ENCODE assay signal across 10 cellular contexts in the genomic region with DNA sequence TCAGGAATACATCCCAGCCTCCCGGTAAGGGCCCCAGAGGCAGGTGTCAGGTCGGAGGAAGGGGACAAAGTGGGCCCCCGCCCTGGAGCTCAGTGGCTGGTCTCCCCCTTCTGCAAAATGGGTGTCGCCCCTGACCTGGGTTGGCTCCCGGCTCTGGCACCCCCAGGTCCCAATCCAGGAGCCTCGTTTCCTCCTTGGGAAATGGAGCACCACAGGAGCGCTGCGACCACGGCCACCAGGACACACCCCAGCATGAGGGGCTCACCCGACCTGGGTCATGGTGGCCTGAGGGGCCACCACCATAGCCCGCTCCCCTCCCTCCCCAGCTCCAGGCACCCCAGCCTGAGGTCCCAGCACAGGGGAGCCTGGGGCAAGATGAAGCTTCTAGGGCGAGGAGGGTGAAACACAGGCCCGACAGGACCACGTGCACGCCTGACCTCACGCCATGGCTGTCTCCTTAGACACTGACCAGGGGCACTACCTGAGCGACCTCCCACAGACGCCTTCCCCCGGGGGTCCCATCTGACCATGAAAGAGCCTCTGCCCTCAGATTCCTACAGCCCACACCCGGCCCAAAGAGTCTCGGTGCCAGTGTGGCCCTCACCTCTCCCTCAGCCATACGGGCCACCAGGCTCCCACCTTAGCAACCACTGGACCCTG. TPM values are rescaled to one million over a fixed set of nuclear protein-coding genes. Genes with fewer than 3 reads are reported as not detected.
DNase-seq lines count a peak whose midpoint lies in the region; ATAC-seq and TF ChIP-seq lines count a peak whose summit lies in the region.
"Had no signal": no experiment of that assay in that cellular context is flagged by ENCODE, and none has a peak within 500 bp of the region (broad histone marks: within the 10 kb centered on the region; RNA-seq: fewer than 3 reads in every experiment).

No MANE protein-coding gene starts in this region.

- WGBS in endodermal cell (ENCODE audit: insufficient coverage in 1 of 2, insufficient read length in 1 of 2), 2 experiments = 92 to 95% methylated on average over 12 to 22 of the region's 22 CpGs
- 91% methylated on average over 21 of the region's 22 CpGs; no CpG with 5 or more reads in 1 of the 2 donors for WGBS in transverse colon (ENCODE audit: low coverage in 1 of 2), 2 donors

- no peaks in the 10 kb centered on the region for H3K9me3 ChIP-seq in RWPE2 (ENCODE audit: severe bottlenecking)
- no peaks in the 10 kb centered on the region for H3K9me3 ChIP-seq in endodermal cell (ENCODE audit: control insufficient read depth, low read length)
- H3K9me3 ChIP-seq in transverse colon = no peaks in the 10 kb centered on the region

- H3K4me1 Mint-ChIP-seq in endodermal cell (peaks cover 3% of the 10 kb centered on the region), nephron progenitor cell (peaks cover 43% of the 10 kb centered on the region)
- no peaks in the 10 kb centered on the region for H3K4me1 Mint-ChIP-seq in activated CD4-positive, alpha-beta memory T cell treated with anti-CD3 and anti-CD28 coated beads for 36 hours (ENCODE audit: low read depth)

- H3K36me3 ChIP-seq in RWPE2 (ENCODE audit: low read depth) (peaks cover 66% of the 10 kb centered on the region), endodermal cell (ENCODE audit: control insufficient read depth, insufficient read depth, low read length) (peaks cover 11% of the 10 kb centered on the region), transverse colon (peaks cover 0 to 8% (median 0%) of the 10 kb centered on the region in 4 donors)

- peak overlapping the region; percentile 34 for H3K27ac ChIP-seq in RWPE2 (ENCODE audit: poor library complexity, severe bottlenecking)
- peak overlapping the region; percentile 81 for H3K27ac ChIP-seq in endodermal cell (ENCODE audit: low read depth, low read length)
- H3K27ac ChIP-seq in transverse colon = peak overlapping the region; percentile 59 to 87 (median 72)

- H3K27me3 ChIP-seq in RWPE2 (ENCODE audit: insufficient read depth, poor library complexity, severe bottlenecking) = no peaks in the 10 kb centered on the region
- no peaks in the 10 kb centered on the region for H3K27me3 ChIP-seq in endodermal cell (ENCODE audit: control insufficient read depth, insufficient read depth, low read length, poor library complexity, severe bottlenecking)
- H3K27me3 ChIP-seq in transverse colon = no peaks in the 10 kb centered on the region

- H3K27me3 Mint-ChIP-seq in endodermal cell (ENCODE audit: insufficient read depth) (no peaks in the 10 kb centered on the region), nephron progenitor cell (ENCODE audit: low read depth, poor library complexity) (no peaks in the 10 kb centered on the region)
- H3K27me3 Mint-ChIP-seq in activated CD4-positive, alpha-beta memory T cell treated with anti-CD3 and anti-CD28 coated beads for 36 hours = no peaks in the 10 kb centered on the region
- H3K27me3 Mint-ChIP-seq: activated CD4-positive, alpha-beta T cell treated with anti-CD3 and anti-CD28 coated beads, Interleukin-2, amount 10 ng/mL, durations not matched to agents 24 days and 14 days had no signal

- peaks cover 20% of the 10 kb centered on the region for H3K4me1 ChIP-seq in RWPE2 (ENCODE audit: insufficient read depth, poor library complexity, severe bottlenecking)
- H3K4me1 ChIP-seq in endodermal cell (ENCODE audit: control insufficient read depth, insufficient read depth, low read length) = no peaks in the 10 kb centered on the region
- peaks cover 25 to 33% (median 29%) of the 10 kb centered on the region in 4 donors for H3K4me1 ChIP-seq in transverse colon

- no peak overlapping the region for H3K9ac ChIP-seq in endodermal cell (ENCODE audit: extremely low read depth, low read length, poor library complexity, severe bottlenecking)

- H3K36me3 Mint-ChIP-seq in endodermal cell (ENCODE audit: low read depth) (peaks cover 51% of the 10 kb centered on the region), nephron progenitor cell (ENCODE audit: low read depth) (peaks cover 33% of the 10 kb centered on the region)
- no peaks in the 10 kb centered on the region for H3K36me3 Mint-ChIP-seq in activated CD4-positive, alpha-beta memory T cell treated with anti-CD3 and anti-CD28 coated beads for 36 hours

- H3K4me3 ChIP-seq in RWPE2 (ENCODE audit: severe bottlenecking) (no peak overlapping the region), endodermal cell (ENCODE audit: low read length) (no peak overlapping the region), transverse colon (no peak overlapping the region)

- POLR2A ChIA-PET in activated CD4-positive, alpha-beta memory T cell treated with anti-CD3 and anti-CD28 coated beads for 36 hours (lab: Charles Lee) = no interaction called here
- POLR2A ChIA-PET in GM10248 (lab: Yijun Ruan, JAX) = no interaction called here

- DNase-seq in RWPE2 (ENCODE audit: low spot score) (no peak), endodermal cell (no peak), nephron progenitor cell (no peak), transverse colon (no peak), GM10248 (ENCODE audit: extremely low spot score) (no peak)
- DNase-seq in activated CD4-positive, alpha-beta memory T cell treated with anti-CD3 and anti-CD28 coated beads for 36 hours = no peak
- DNase-seq: activated CD4-positive, alpha-beta T cell treated with anti-CD3 and anti-CD28 coated beads, Interleukin-2, amount 10 ng/mL, durations not matched to agents 24 days and 14 days; MV-4-11 had no signal

- H3K27ac Mint-ChIP-seq in endodermal cell (peak overlapping the region; percentile 91), nephron progenitor cell (peak overlapping the region; percentile 93)
- H3K27ac Mint-ChIP-seq in activated CD4-positive, alpha-beta memory T cell treated with anti-CD3 and anti-CD28 coated beads for 36 hours = no peak overlapping the region
- H3K27ac Mint-ChIP-seq: activated CD4-positive, alpha-beta T cell treated with anti-CD3 and anti-CD28 coated beads, Interleukin-2, amount 10 ng/mL, durations not matched to agents 24 days and 14 days; activated T-helper 2 cell treated with anti-CD3 and anti-CD28 coated beads, Interferon-gamma antibody, Interleukin-2, Interleukin-4, amounts not matched to agents 10 μg/mL and 5 μg/mL and 100 μg/mL, durations not matched to agents 14 hours and 24 hours and 36 hours had no signal

- in situ Hi-C loops in transverse colon (cut with MboI; ENCODE audit: low pct_ligation_motif_present in 1 of 4, low pct_unique_long_range_greater_than_20kb in 1 of 4, low sequenced_read_pairs in 3 of 4) = loop anchor here in 1 of 4 donors (10.0 kb wide), 1 partner anchor 145 kb away; no protein-coding TSS in a partner anchor

- CTCF ChIA-PET in activated CD4-positive, alpha-beta memory T cell treated with anti-CD3 and anti-CD28 coated beads for 36 hours (lab: Charles Lee) = interaction anchor here (0.9 kb wide), 1 partner anchor 146 kb away, joined by 4 read pairs; no protein-coding TSS in a partner anchor
- CTCF ChIA-PET in GM10248 (lab: Yijun Ruan, JAX) = interaction anchor here (0.7 to 1.0 kb wide), 2 partner anchors 146 to 148 kb away, joined by 3 read pairs; no protein-coding TSS in a partner anchor

- ATAC-seq in RWPE2 (ENCODE audit: low read depth) = no peak
- no peak for ATAC-seq in HG02798 (IDR thresholded peaks at IDR 0.05; ENCODE audit: poor library complexity, unreplicated experiment)

- H3K4me3 Mint-ChIP-seq in endodermal cell = no peak overlapping the region
- no peak overlapping the region for H3K4me3 Mint-ChIP-seq in nephron progenitor cell
- no peak overlapping the region for H3K4me3 Mint-ChIP-seq in activated CD4-positive, alpha-beta memory T cell treated with anti-CD3 and anti-CD28 coated beads for 36 hours
- H3K4me3 Mint-ChIP-seq: activated CD4-positive, alpha-beta T cell treated with anti-CD3 and anti-CD28 coated beads, Interleukin-2, amount 10 ng/mL, durations not matched to agents 24 days and 14 days had no signal

- TF ChIP-seq CTCF in RWPE2 (IDR thresholded peaks at IDR 0.05; ENCODE audit: poor library complexity, severe bottlenecking) (no peak), endodermal cell (conservative IDR thresholded peaks at IDR 0.05) (no peak), nephron progenitor cell (IDR thresholded peaks at IDR 0.05) (no peak), transverse colon (IDR thresholded peaks at IDR 0.05) (no peak), GM10248 (IDR thresholded peaks at IDR 0.05; ENCODE audit: control extremely low read depth, extremely low read depth, low read depth, missing control alignments) (no peak)

- intact Hi-C loops in transverse colon (cut with DNase I; ENCODE audit: low total_unique reads) = no loop called here
- intact Hi-C loops in activated CD4-positive, alpha-beta memory T cell treated with anti-CD3 and anti-CD28 coated beads for 36 hours (cut with micrococcal nuclease) = loop anchor here (10.0 kb wide), 2 partner anchors 225 to 525 kb away; a partner anchor contains a TSS

- no peak for TF ChIP-seq POLR2A in transverse colon (IDR thresholded peaks at IDR 0.05)

- H3K9me3 Mint-ChIP-seq in endodermal cell = no peaks in the 10 kb centered on the region
- no peaks in the 10 kb centered on the region for H3K9me3 Mint-ChIP-seq in nephron progenitor cell
- H3K9me3 Mint-ChIP-seq in activated CD4-positive, alpha-beta memory T cell treated with anti-CD3 and anti-CD28 coated beads for 36 hours = no peaks in the 10 kb centered on the region
- H3K9me3 Mint-ChIP-seq: activated CD4-positive, alpha-beta T cell treated with anti-CD3 and anti-CD28 coated beads, Interleukin-2, amount 10 ng/mL, durations not matched to agents 24 days and 14 days; activated T-helper 2 cell treated with anti-CD3 and anti-CD28 coated beads, Interferon-gamma antibody, Interleukin-2, Interleukin-4, amounts not matched to agents 10 μg/mL and 5 μg/mL and 100 μg/mL, durations not matched to agents 14 hours and 24 hours and 36 hours had no signal

- TF ChIP-seq EP300 in transverse colon (IDR thresholded peaks at IDR 0.05; ENCODE audit: low read depth) = no peak

RNA-seq across cellular contexts. Expression of a gene that starts 11.8 kb away (rescaled TPM):
- 10 to 100 TPM; 56.2 to 74.3 TPM for total RNA-seq in endodermal cell
- 38.6 TPM for polyA plus RNA-seq in endodermal cell (2013, experiment 1 of 2)
- polyA plus RNA-seq in endodermal cell (2013, experiment 2 of 2) = 33.2 TPM
- 100 to 1,000 TPM; 125 to 201 (median 154) TPM for total RNA-seq in transverse colon
- total RNA-seq in activated CD4-positive, alpha-beta memory T cell treated with anti-CD3 and anti-CD28 coated beads for 36 hours = 1 to 10 TPM in 1 of 2 experiments, under 1 TPM in 1; 0.78 to 1.1 TPM

RNA-seq across cellular contexts. Expression of a gene that starts 20.8 kb away (rescaled TPM):
- not detected for total RNA-seq in endodermal cell
- polyA plus RNA-seq in endodermal cell (2013, experiment 1 of 2) = not detected
- polyA plus RNA-seq in endodermal cell (2013, experiment 2 of 2) = not detected
- not detected for total RNA-seq in transverse colon
- not detected for total RNA-seq in activated CD4-positive, alpha-beta memory T cell treated with anti-CD3 and anti-CD28 coated beads for 36 hours
- total RNA-seq: activated CD4-positive, alpha-beta T cell treated with anti-CD3 and anti-CD28 coated beads, Interleukin-2, amount 10 ng/mL, durations not matched to agents 24 days and 14 days; activated T-helper 2 cell treated with anti-CD3 and anti-CD28 coated beads, Interferon-gamma antibody, Interleukin-2, Interleukin-4, amounts not matched to agents 10 μg/mL and 5 μg/mL and 100 μg/mL, durations not matched to agents 14 hours and 24 hours and 36 hours had no signal

RNA-seq across cellular contexts. Expression of a gene that starts 32.6 kb away (rescaled TPM):
- total RNA-seq in endodermal cell (not detected), transverse colon (not detected)
- not detected for polyA plus RNA-seq in endodermal cell (2013, experiment 1 of 2)
- not detected for polyA plus RNA-seq in endodermal cell (2013, experiment 2 of 2)
- not detected for total RNA-seq in activated CD4-positive, alpha-beta memory T cell treated with anti-CD3 and anti-CD28 coated beads for 36 hours
- total RNA-seq: activated CD4-positive, alpha-beta T cell treated with anti-CD3 and anti-CD28 coated beads, Interleukin-2, amount 10 ng/mL, durations not matched to agents 24 days and 14 days; activated T-helper 2 cell treated with anti-CD3 and anti-CD28 coated beads, Interferon-gamma antibody, Interleukin-2, Interleukin-4, amounts not matched to agents 10 μg/mL and 5 μg/mL and 100 μg/mL, durations not matched to agents 14 hours and 24 hours and 36 hours had no signal

Comparison
In these comparisons a context has a peak if more than half of its experiments do, and no peak if none do; other contexts are left out.
1. RNA of a gene that starts 11.8 kb away (total RNA-seq): 125 to 201 TPM in transverse colon and 56.2 to 74.3 TPM in endodermal cell; 0.78 to 1.1 TPM in activated CD4-positive, alpha-beta memory T cell treated with anti-CD3 and anti-CD28 coated beads for 36 hours; every median in the first group is over 10 times any median in the second.
2. Peak in every context shown above with its lines, with median percentiles within 50 percentile points of each other: H3K27ac ChIP-seq.